ENCODE assay signal across 10 cellular contexts in genomic region chr2:37376421-37377186, GRCh38. TPM values are rescaled to one million over a fixed set of nuclear protein-coding genes. Genes with fewer than 3 reads are reported as not detected.
A peak's percentile ranks its signal among the peaks of the same experiment; 100 is the strongest.
DNase-seq lines count a peak whose midpoint lies in the region; ATAC-seq, FAIRE-seq and TF ChIP-seq lines count a peak whose summit lies in the region.
"Had no signal": no experiment of that assay in that cellular context is flagged by ENCODE, and none has a peak within 500 bp of the region (broad histone marks: within the 10 kb centered on the region; RNA-seq: fewer than 3 reads in every experiment).

No MANE protein-coding gene starts in this region.

- POLR2A ChIA-PET in GM12878 (lab: Charles Lee) = interaction anchor here (1.7 to 3.1 kb wide), 2 partner anchors 9 to 14 kb away, joined by 5 to 22 read pairs; no protein-coding TSS in a partner anchor

- no peaks in the 10 kb centered on the region; the same call in 2 of the 3 replicates for H3K9me3 ChIP-seq in GM12878 (replicated peaks; ENCODE audit: control insufficient read depth, insufficient read depth, low read length)

- ATAC-seq in GM18519 (IDR thresholded peaks at IDR 0.05; ENCODE audit: low FRiP score, unreplicated experiment) = peak; percentile 90
- ATAC-seq in HG02870 (IDR thresholded peaks at IDR 0.05; ENCODE audit: unreplicated experiment) = peak; percentile 88
- peak; percentile 96 for ATAC-seq in GM12878

- CTCF ChIA-PET in GM12878 (lab: Yijun Ruan, JAX) = interaction anchor here (0.9 to 7.3 kb wide), 16 partner anchors 10 to 515 kb away, joined by 3 to 53 read pairs (median 4); no protein-coding TSS in a partner anchor

- in situ Hi-C loops in GM12878 (cut with MboI) = no loop called here

- no peaks in the 10 kb centered on the region for H3K36me3 ChIP-seq in ACC112 (ENCODE audit: insufficient read depth, low read length)
- H3K36me3 ChIP-seq in GM12878 (ENCODE audit: control insufficient read depth in 2 of 2, insufficient read depth in 2 of 2, low read length in 1 of 2) = no peaks in the 10 kb centered on the region
- peaks cover 2% of the 10 kb centered on the region for H3K36me3 ChIP-seq in rectal smooth muscle tissue (ENCODE audit: control insufficient read depth, insufficient read depth, low read length)

- WGBS in GM12878 (ENCODE audit: insufficient coverage, insufficient replicate concordance, low lambda C conversion rate, missing lambda C conversion rate) = under 1% methylated on average over 9 of the region's 9 CpGs

- SMC1A ChIA-PET in GM12878 (lab: Charles Lee; ENCODE audit: uncharacterized antibody, unreplicated experiment) = interaction anchor here (0.8 to 6.8 kb wide), 22 partner anchors 9 to 552 kb away, joined by 3 to 53 read pairs (median 4); no protein-coding TSS in a partner anchor

- H3K27ac ChIP-seq in ACC112 (ENCODE audit: low read depth, low read length) (peak overlapping the region; percentile 45), GM12878 (ENCODE audit: control insufficient read depth, insufficient read depth) (peak overlapping the region; percentile 43; the same call in 1 of the 2 replicates), rectal smooth muscle tissue (ENCODE audit: low read depth, low read length) (peak overlapping the region; percentile 91)

- H3K27me3 ChIP-seq in ACC112 (ENCODE audit: insufficient read depth, low read length) (no peaks in the 10 kb centered on the region), GM12878 (replicated peaks in 1 of 2; ENCODE audit: control insufficient read depth in 2 of 2, insufficient read depth in 2 of 2, low read length in 1 of 2) (peaks cover 0 to 14% of the 10 kb centered on the region in 2 experiments; a peak in 1 of 4 replicates), rectal smooth muscle tissue (ENCODE audit: control insufficient read depth, insufficient read depth, low read length) (no peaks in the 10 kb centered on the region)

- no peak for TF ChIP-seq CTCF in GM12878 (IDR thresholded peaks at IDR 0.05 in 2 of 3, conservative IDR thresholded peaks at IDR 0.05 in 1 of 3; ENCODE audit: control insufficient read depth in 2 of 3, extremely low read depth in 1 of 3, insufficient read depth in 1 of 3, low read depth in 3 of 3, low read length in 3 of 3)

- BruUV-seq in GM12878 (replicated peaks; lab: Mats Ljungman, UMichigan) = no TSS peak

- TF ChIP-seq POLR2A in GM12878 (IDR thresholded peaks at IDR 0.05; ENCODE audit: low read depth, low read length) = no peak

- TF ChIP-seq EP300 in GM12878 (IDR thresholded peaks at IDR 0.05; ENCODE audit: borderline replicate concordance in 1 of 2, control insufficient read depth in 1 of 2, low read depth in 2 of 2, low read length in 2 of 2) = peak; percentile 93 to 97; a peak in 3 of 4 replicates

- peak overlapping the region; percentile 61 for H3K4me3 ChIP-seq in ACC112 (ENCODE audit: low read depth, low read length)
- H3K4me3 ChIP-seq in GM12878 = peak overlapping the region; percentile 41; the same call in 1 of the 2 replicates
- H3K4me3 ChIP-seq in rectal smooth muscle tissue (ENCODE audit: low read length) = peak overlapping the region; percentile 33

- intact Hi-C loops in GM12878 (cut with micrococcal nuclease; ENCODE audit: unreplicated experiment) = loop anchor here (1.0 to 5.0 kb wide), 2 partner anchors 14 to 54 kb away; partner anchors contain the start of gene PRKD3

- FAIRE-seq in GM12878 (lab: Jason Lieb, UNC) = peak; percentile 94
- FAIRE-seq: endothelial cell of umbilical vein, H1 had no signal

- H3K4me1 ChIP-seq in ACC112 (ENCODE audit: control insufficient read depth, insufficient read depth, low read length, unreplicated experiment) (peaks cover 17% of the 10 kb centered on the region), GM12878 (ENCODE audit: control insufficient read depth, insufficient read depth, low read length) (peaks cover 24% of the 10 kb centered on the region), rectal smooth muscle tissue (ENCODE audit: control insufficient read depth, insufficient read depth, low read length) (peaks cover 27% of the 10 kb centered on the region)

- H3K79me2 ChIP-seq in ACC112 (ENCODE audit: control insufficient read depth, insufficient read depth, low read length, unreplicated experiment) (no peaks in the 10 kb centered on the region), GM12878 (ENCODE audit: control insufficient read depth, insufficient read depth, low read length) (no peaks in the 10 kb centered on the region)

- H3K4me2 ChIP-seq in GM12878 (ENCODE audit: control insufficient read depth, insufficient read depth) = peak overlapping the region; percentile 93

- DNase-seq in NCI-H2196 (lab: John Stamatoyannopoulos, UW; ENCODE audit: unreplicated experiment) (peak; percentile 75), GM12878 (ENCODE audit: low read depth, low spot score) (peak; percentile 78), inferior parietal cortex (ENCODE audit: extremely low spot score) (no peak), DMS53 treated with DMSO at 0.1 percent for 48 hours (lab: John Stamatoyannopoulos, UW; ENCODE audit: unreplicated experiment) (no peak)

- no peak overlapping the region for H3K9ac ChIP-seq in GM12878 (ENCODE audit: control insufficient read depth, insufficient read depth, low read length)
- no peak overlapping the region for H3K9ac ChIP-seq in rectal smooth muscle tissue (ENCODE audit: low read length)

- TF ChIP-seq RAD21 in GM12878 (IDR thresholded peaks at IDR 0.05; ENCODE audit: insufficient read depth, low read depth, low read length) = no peak

- H2AFZ ChIP-seq in ACC112 (ENCODE audit: low read length, unreplicated experiment) = no peak overlapping the region
- no peak overlapping the region for H2AFZ ChIP-seq in GM12878 (ENCODE audit: control insufficient read depth, low read depth, low read length)

- RAD21 ChIA-PET in GM12878 (lab: Charles Lee; ENCODE audit: unreplicated experiment) = interaction anchor here (0.6 to 4.3 kb wide), 12 partner anchors 9 to 558 kb away, joined by 3 to 39 read pairs (median 6); no protein-coding TSS in a partner anchor

- no peaks in the 10 kb centered on the region for H4K20me1 ChIP-seq in GM12878 (ENCODE audit: control insufficient read depth, insufficient read depth)

TF ChIP-seq in GM12878, 131 proteins besides CTCF, POLR2A, EP300 and RAD21 (continues in another document):
- peak; percentile 90 for TF ChIP-seq IRF4 (IDR thresholded peaks at IDR 0.05; ENCODE audit: low read depth, low read length)
- peak; percentile 82 for TF ChIP-seq MEF2A (IDR thresholded peaks at IDR 0.05; ENCODE audit: insufficient read depth, low read depth, low read length)
- TF ChIP-seq ZNF217 (IDR thresholded peaks at IDR 0.05) = peak; percentile 96; the same call in 1 of the 2 replicates
- TF ChIP-seq ESRRA (IDR thresholded peaks at IDR 0.05; ENCODE audit: low read length) = no peak
- TF ChIP-seq SIN3A (IDR thresholded peaks at IDR 0.05; ENCODE audit: low read depth, low read length) = no peak

RNA-seq across cellular contexts. Expression of gene QPCT, which starts 32.2 kb away (rescaled TPM):
- total RNA-seq in GM12878 (2013; cell fraction: nucleolus; rRNA removed) = not detected in 2 replicates
- total RNA-seq in GM12878 (2014; rRNA removed) = 0.17 and 0.27 TPM in 2 replicates
- total RNA-seq in GM12878 (2014; rRNA removed; fragmentation: Illumina TruSeq; extraction: Trizol) = 0.18 TPM in 1 of 2 replicates, not detected in the other
- total RNA-seq in GM12878 (2021) = 0.15 and 0.16 TPM in 2 replicates
- 0.20 TPM for polyA plus RNA-seq in GM12878 (2011; ENCODE audit: low read depth)
- polyA plus RNA-seq in GM12878 (2011; rRNA removed) = 0.14 and 0.52 TPM in 2 replicates
- 0.19 and 0.23 TPM in 2 replicates for polyA plus RNA-seq in GM12878 (2011; cell fraction: cytosol; rRNA removed)
- polyA plus RNA-seq in GM12878 (2011; cell fraction: nucleus; rRNA removed) = 0.23 and 0.28 TPM in 2 replicates
- 0.23 and 0.45 TPM in 2 replicates for polyA plus RNA-seq in GM12878 (2012)
- polyA plus RNA-seq in GM12878 (2014; fragmentation: Illumina TruSeq; extraction: Trizol) = 0.19 TPM in 1 of 2 replicates, not detected in the other
- polyA plus RNA-seq in GM12878 (2014; fragmentation: Nextera tagmentation; extraction: Ambion mirVana) = under 1 TPM; 0.14 to 0.24 TPM
- polyA plus RNA-seq in GM12878 (2014; rRNA removed) = not detected in 2 replicates
- polyA plus RNA-seq in GM12878 (2016; fragmentation: Nextera tagmentation; extraction: Ambion mirVana) = under 1 TPM; 0.24 to 0.86 TPM
- polyA minus RNA-seq in GM12878 (2011; rRNA and poly(A)+ RNA removed) = not detected in 2 replicates
- polyA minus RNA-seq in GM12878 (2011; cell fraction: cytosol; rRNA and poly(A)+ RNA removed) = not detected in 2 replicates
- polyA minus RNA-seq in GM12878 (2011; cell fraction: nucleus; rRNA and poly(A)+ RNA removed) = 0.57 TPM in 1 of 2 replicates, not detected in the other

RNA-seq across cellular contexts. Expression of gene PRKD3, which starts 52.0 kb away (rescaled TPM):
- total RNA-seq in GM12878 (2013; cell fraction: nucleolus; rRNA removed) = 38.5 and 48.5 TPM in 2 replicates
- 9.0 and 11.4 TPM in 2 replicates for total RNA-seq in GM12878 (2014; rRNA removed)
- total RNA-seq in GM12878 (2014; rRNA removed; fragmentation: Illumina TruSeq; extraction: Trizol) = 12.0 and 13.7 TPM in 2 replicates
- total RNA-seq in GM12878 (2021) = 10.4 and 14.9 TPM in 2 replicates
- 6.8 TPM for polyA plus RNA-seq in GM12878 (2011; ENCODE audit: low read depth)
- 8.2 and 10.8 TPM in 2 replicates for polyA plus RNA-seq in GM12878 (2011; rRNA removed)
- polyA plus RNA-seq in GM12878 (2011; cell fraction: cytosol; rRNA removed) = 4.5 and 5.0 TPM in 2 replicates
- 5.8 and 7.1 TPM in 2 replicates for polyA plus RNA-seq in GM12878 (2011; cell fraction: nucleus; rRNA removed)
- 9.5 and 10.6 TPM in 2 replicates for polyA plus RNA-seq in GM12878 (2012)
- 11.1 and 14.2 TPM in 2 replicates for polyA plus RNA-seq in GM12878 (2014; fragmentation: Illumina TruSeq; extraction: Trizol)
- 1 to 10 TPM; 3.3 to 3.7 TPM for polyA plus RNA-seq in GM12878 (2014; fragmentation: Nextera tagmentation; extraction: Ambion mirVana)
- 6.1 and 7.5 TPM in 2 replicates for polyA plus RNA-seq in GM12878 (2014; rRNA removed)
- polyA plus RNA-seq in GM12878 (2016; fragmentation: Nextera tagmentation; extraction: Ambion mirVana) = 1 to 10 TPM; 6.5 to 7.4 TPM
- 11.2 and 11.4 TPM in 2 replicates for polyA minus RNA-seq in GM12878 (2011; rRNA and poly(A)+ RNA removed)
- polyA minus RNA-seq in GM12878 (2011; cell fraction: cytosol; rRNA and poly(A)+ RNA removed) = 5.3 and 7.6 TPM in 2 replicates
- 5.7 and 9.8 TPM in 2 replicates for polyA minus RNA-seq in GM12878 (2011; cell fraction: nucleus; rRNA and poly(A)+ RNA removed)

Comparison
In these comparisons a context has a peak if more than half of its experiments do, and no peak if none do; other contexts are left out.
1. DNase-seq: peak in NCI-H2196 (single experiment) and GM12878 (single experiment); none in inferior parietal cortex (single experiment) and DMS53 treated with DMSO at 0.1 percent for 48 hours (single experiment).
2. Peak in every context shown above with its lines, with median percentiles within 50 percentile points of each other: H3K27ac ChIP-seq, H3K4me3 ChIP-seq and ATAC-seq.